In the genomic region with DNA sequence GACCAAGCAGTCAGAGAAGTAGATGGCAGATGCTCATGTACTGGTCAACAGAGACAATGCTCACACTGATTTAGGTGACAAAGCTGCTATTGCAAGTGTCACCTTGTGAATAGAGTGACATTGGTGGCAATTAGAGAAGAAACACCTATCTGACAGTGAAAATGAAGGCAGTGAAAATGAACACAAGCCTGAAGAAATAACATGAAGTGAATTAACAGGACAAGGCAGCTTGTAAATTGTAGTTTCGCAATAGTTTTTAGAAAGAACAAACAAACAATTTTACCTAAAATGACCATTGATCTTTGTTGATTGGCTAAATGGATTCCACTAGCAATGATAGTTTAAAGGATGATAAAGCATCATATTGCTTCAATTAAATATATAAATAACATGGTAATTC, we compare ENCODE assay signal across 30 cellular contexts.
"Had no signal": no experiment of that assay in that cellular context is flagged by ENCODE, and none has a peak within 500 bp of the region (broad histone marks: within the 10 kb centered on the region; RNA-seq: fewer than 3 reads in every experiment).

No MANE protein-coding gene starts in this region.

- H3K4me3 ChIP-seq: coronary artery, dorsolateral prefrontal cortex had no signal

- H3K36me3 ChIP-seq: brain microvascular endothelial cell had no signal

- H3K27me3 ChIP-seq: brain microvascular endothelial cell, dorsolateral prefrontal cortex had no signal

- H3K27ac ChIP-seq: brain microvascular endothelial cell, coronary artery, dorsolateral prefrontal cortex, VCaP had no signal

- FAIRE-seq: astrocyte, bronchial epithelial cell, frontal cortex had no signal

- DNase-seq: activated CD4-positive, alpha-beta memory T cell treated with anti-CD3 and anti-CD28 coated beads, Interleukin-2, amount 10 ng/mL, durations not matched to agents 7 days and 5 days; activated CD4-positive, alpha-beta T cell treated with anti-CD3 and anti-CD28 coated beads for 1 hour; activated CD4-positive, alpha-beta T cell treated with anti-CD3 and anti-CD28 coated beads for 4 hours; activated CD4-positive, alpha-beta T cell treated with anti-CD3 and anti-CD28 coated beads, Interleukin-2, amount 10 ng/mL, durations not matched to agents 7 days and 5 days; activated CD4-positive, alpha-beta T cell treated with anti-CD3 and anti-CD28 coated beads, Interleukin-2, amount 50 U/mL, for 4 hours; activated CD8-positive, alpha-beta memory T cell treated with anti-CD3 and anti-CD28 coated beads, Interleukin-2, amount 50 U/mL, for 48 hours; activated gamma-delta T cell; activated naive CD4-positive, alpha-beta T cell; activated naive CD4-positive, alpha-beta T cell treated with anti-CD3 and anti-CD28 coated beads, Interleukin-2, amount 10 ng/mL, durations not matched to agents 7 days and 5 days; activated naive CD8-positive, alpha-beta T cell treated with anti-CD3 and anti-CD28 coated beads, Interleukin-2, amount 10 ng/mL, durations not matched to agents 7 days and 5 days; activated T-cell treated with anti-CD3 and anti-CD28 coated beads for 4 hours; activated T-cell treated with anti-CD3 and anti-CD28 coated beads, Interleukin-2, amount 50 U/mL, for 24 hours; activated T-cell treated with anti-CD3 and anti-CD28 coated beads, Interleukin-2, amount 50 U/mL, for 72 hours; amniotic stem cell; anterior cingulate cortex; brain microvascular endothelial cell; dorsolateral prefrontal cortex; effector memory CD4-positive, alpha-beta T cell; endodermal cell; foreskin fibroblast; head of caudate nucleus; T-helper 2 cell had no signal

- ATAC-seq: activated naive CD4-positive, alpha-beta T cell treated with anti-CD3 and anti-CD28 coated beads, Interleukin-2, amount 50 U/mL, for 72 hours; activated T-cell treated with anti-CD3 and anti-CD28 coated beads, Interleukin-2, amount 50 U/mL, for 72 hours; esophagus mucosa; WTC11 had no signal
